In genomic region chr19:8149261-8150094, GRCh38 we compare ENCODE assay signal across 12 cellular contexts. TPM values are rescaled to one million over a fixed set of nuclear protein-coding genes. Genes with fewer than 3 reads are reported as not detected.
DNase-seq lines count a peak whose midpoint lies in the region; ATAC-seq, FAIRE-seq and TF ChIP-seq lines count a peak whose summit lies in the region.
"Had no signal": no experiment of that assay in that cellular context is flagged by ENCODE, and none has a peak within 500 bp of the region (broad histone marks: within the 10 kb centered on the region; RNA-seq: fewer than 3 reads in every experiment).

Gene FBN3 (minus strand): TSS chr19:8149592. CDS start chr19:8147480, 2,112 bp downstream.

- H3K4me1 Mint-ChIP-seq in activated naive CD8-positive, alpha-beta T cell treated with anti-CD3 and anti-CD28 coated beads, Interleukin-2, amount 10 ng/mL, durations not matched to agents 7 days and 5 days, result peaks cover under 1% of the 10 kb centered on the region
- peaks cover 10% of the 10 kb centered on the region for H3K4me1 Mint-ChIP-seq in memory B cell
- peaks cover 2% of the 10 kb centered on the region; the same call in 1 of the 2 replicates for H3K4me1 Mint-ChIP-seq in HFFc6 (ENCODE audit: low read depth)

- 0% methylated on average over 7 of the region's 72 CpGs for WGBS in HepG2 (ENCODE audit: low lambda C conversion rate)
- WGBS in right lobe of liver (ENCODE audit: insufficient coverage, low coverage, low lambda C conversion rate, missing lambda C conversion rate), result 6% methylated on average over 6 of the region's 72 CpGs

- no peak for ATAC-seq in HepG2
- no peak for ATAC-seq in right lobe of liver
- ATAC-seq in activated naive CD8-positive, alpha-beta T cell treated with anti-CD3 and anti-CD28 coated beads, Interleukin-2, amount 10 ng/mL, durations not matched to agents 7 days and 5 days (ENCODE audit: low read depth), result no peak
- ATAC-seq in memory B cell (ENCODE audit: low read depth), result peak; percentile 41
- ATAC-seq in HG03442 (IDR thresholded peaks at IDR 0.05; ENCODE audit: unreplicated experiment), result no peak
- ATAC-seq in HG03460 (IDR thresholded peaks at IDR 0.05; ENCODE audit: unreplicated experiment), result no peak

- intact Hi-C loops in HepG2 (cut with micrococcal nuclease; ENCODE audit: unreplicated experiment) (no loop called here), right lobe of liver (cut with DNase I) (loop anchor here in 1 of 2 donors (10.0 kb wide), 1 partner anchor 105 kb away; no protein-coding TSS in a partner anchor)

- POLR2A ChIA-PET in HepG2 (lab: Yijun Ruan, JAX), result interaction anchor here (0.8 to 0.9 kb wide), 2 partner anchors 39 to 205 kb away, joined by 3 read pairs; no protein-coding TSS in a partner anchor
- POLR2A ChIA-PET in activated naive CD8-positive, alpha-beta T cell treated with anti-CD3 and anti-CD28 coated beads, Interleukin-2, amount 10 ng/mL, durations not matched to agents 7 days and 5 days (lab: Charles Lee), result no interaction called here

- H3K36me3 ChIP-seq in HepG2 (replicated peaks in 1 of 2; ENCODE audit: control insufficient read depth in 1 of 2, insufficient read depth in 2 of 2, low read length in 2 of 2), result no peaks in the 10 kb centered on the region
- H3K36me3 ChIP-seq in right lobe of liver, result no peaks in the 10 kb centered on the region

- TF ChIP-seq RAD21 in HepG2 (CRISPR knock-in tag; IDR thresholded peaks at IDR 0.05), result no peak

- no peak for TF ChIP-seq EP300 in HepG2 (IDR thresholded peaks at IDR 0.05; ENCODE audit: low read depth in 2 of 2, low read length in 2 of 2)
- TF ChIP-seq EP300 in HepG2 (CRISPR knock-in tag; IDR thresholded peaks at IDR 0.05; ENCODE audit: borderline replicate concordance), result no peak

- H3K4me1 ChIP-seq in HepG2 (ENCODE audit: insufficient read depth, low read length), result peaks cover 70% of the 10 kb centered on the region
- no peaks in the 10 kb centered on the region for H3K4me1 ChIP-seq in right lobe of liver

- no peak for FAIRE-seq in HepG2 (lab: Jason Lieb, UNC)

- no peaks in the 10 kb centered on the region for H4K20me1 ChIP-seq in HepG2 (ENCODE audit: insufficient read depth, low read length)

- H3K4me3 Mint-ChIP-seq in activated naive CD8-positive, alpha-beta T cell treated with anti-CD3 and anti-CD28 coated beads, Interleukin-2, amount 10 ng/mL, durations not matched to agents 7 days and 5 days, result peak within 1 kb of the TSS; percentile 3
- H3K4me3 Mint-ChIP-seq in memory B cell, result peak within 1 kb of the TSS; percentile 56
- no peak within 1 kb of the TSS for H3K4me3 Mint-ChIP-seq in HFFc6
- H3K4me3 Mint-ChIP-seq: activated CD4-positive, alpha-beta T cell treated with anti-CD3 and anti-CD28 coated beads, Interleukin-2, amount 10 ng/mL, durations not matched to agents 7 days and 5 days had no signal

- no peaks in the 10 kb centered on the region for H3K9me3 Mint-ChIP-seq in activated naive CD8-positive, alpha-beta T cell treated with anti-CD3 and anti-CD28 coated beads, Interleukin-2, amount 10 ng/mL, durations not matched to agents 7 days and 5 days
- H3K9me3 Mint-ChIP-seq in memory B cell (no peaks in the 10 kb centered on the region), HFFc6 (no peaks in the 10 kb centered on the region)
- H3K9me3 Mint-ChIP-seq: activated CD4-positive, alpha-beta T cell treated with anti-CD3 and anti-CD28 coated beads, Interleukin-2, amount 10 ng/mL, durations not matched to agents 7 days and 5 days had no signal

- TF ChIP-seq CTCF in HepG2 (CRISPR knock-in tag; IDR thresholded peaks at IDR 0.05) (no peak), right lobe of liver (IDR thresholded peaks at IDR 0.05) (no peak), HFFc6 (IDR thresholded peaks at IDR 0.05) (no peak)

- H3K27ac ChIP-seq in HepG2 (ENCODE audit: extremely low read length, insufficient read depth, low read length) (peak within 1 kb of the TSS; percentile 6), right lobe of liver (no peak within 1 kb of the TSS)

- no peaks in the 10 kb centered on the region for H3K79me2 ChIP-seq in HepG2 (ENCODE audit: insufficient read depth, low read length)

- no peak within 1 kb of the TSS for H2AFZ ChIP-seq in HepG2 (ENCODE audit: low read length)

- DNase-seq in HepG2 (ENCODE audit: low spot score), result no peak
- DNase-seq in right lobe of liver, result no peak
- DNase-seq in activated naive CD8-positive, alpha-beta T cell treated with anti-CD3 and anti-CD28 coated beads, Interleukin-2, amount 10 ng/mL, durations not matched to agents 7 days and 5 days, result peak; percentile 42
- DNase-seq in memory B cell (ENCODE audit: low spot score in 2 of 2), result no peak
- DNase-seq in HT-29 (ENCODE audit: low spot score), result no peak
- no peak for DNase-seq in HFFc6
- DNase-seq: activated CD4-positive, alpha-beta T cell treated with anti-CD3 and anti-CD28 coated beads, Interleukin-2, amount 10 ng/mL, durations not matched to agents 7 days and 5 days; DMS 273 treated with DMSO at 0.1 percent for 48 hours; midbrain had no signal

- H3K27me3 Mint-ChIP-seq in activated naive CD8-positive, alpha-beta T cell treated with anti-CD3 and anti-CD28 coated beads, Interleukin-2, amount 10 ng/mL, durations not matched to agents 7 days and 5 days, result peaks cover 51% of the 10 kb centered on the region
- peaks cover 32% of the 10 kb centered on the region for H3K27me3 Mint-ChIP-seq in memory B cell
- H3K27me3 Mint-ChIP-seq in HFFc6 (ENCODE audit: insufficient read depth), result peaks cover 49% of the 10 kb centered on the region

- H3K9me3 ChIP-seq in HepG2 (ENCODE audit: low read length) (no peaks in the 10 kb centered on the region), right lobe of liver (no peaks in the 10 kb centered on the region)

- peaks cover 10 to 41% of the 10 kb centered on the region in 2 experiments; a peak in 4 of 5 replicates for H3K27me3 ChIP-seq in HepG2 (ENCODE audit: control insufficient read depth in 1 of 2, insufficient read depth in 2 of 2, low read length in 2 of 2)
- peaks cover 0 to 18% of the 10 kb centered on the region in 2 donors for H3K27me3 ChIP-seq in right lobe of liver

- H3K27ac Mint-ChIP-seq in activated naive CD8-positive, alpha-beta T cell treated with anti-CD3 and anti-CD28 coated beads, Interleukin-2, amount 10 ng/mL, durations not matched to agents 7 days and 5 days, result no peak within 1 kb of the TSS
- H3K27ac Mint-ChIP-seq in memory B cell (no peak within 1 kb of the TSS), HFFc6 (no peak within 1 kb of the TSS)
- H3K27ac Mint-ChIP-seq: activated CD4-positive, alpha-beta T cell treated with anti-CD3 and anti-CD28 coated beads, Interleukin-2, amount 10 ng/mL, durations not matched to agents 7 days and 5 days had no signal

- CTCF ChIA-PET in HepG2 (lab: Yijun Ruan, JAX; ENCODE audit: low intra/inter-chr PET ratio, low total read pairs), result no interaction called here

- H3K9ac ChIP-seq in HepG2 (ENCODE audit: insufficient read depth, low read depth, low read length), result no peak within 1 kb of the TSS

- TF ChIP-seq POLR2A in HepG2 (IDR thresholded peaks at IDR 0.05; ENCODE audit: insufficient read depth in 1 of 2, low read depth in 2 of 2, low read length in 2 of 2) (no peak), right lobe of liver (IDR thresholded peaks at IDR 0.05) (no peak)

- peak within 1 kb of the TSS; percentile 37 to 64 (median 47); a peak in 5 of 6 replicates for H3K4me3 ChIP-seq in HepG2 (replicated peaks in 1 of 3; ENCODE audit: insufficient read depth in 1 of 3, low read depth in 2 of 3, low read length in 3 of 3)
- H3K4me3 ChIP-seq in right lobe of liver, result no peak within 1 kb of the TSS

- H3K36me3 Mint-ChIP-seq in activated naive CD8-positive, alpha-beta T cell treated with anti-CD3 and anti-CD28 coated beads, Interleukin-2, amount 10 ng/mL, durations not matched to agents 7 days and 5 days, result no peaks in the 10 kb centered on the region
- H3K36me3 Mint-ChIP-seq in memory B cell (no peaks in the 10 kb centered on the region), HFFc6 (ENCODE audit: low read depth) (no peaks in the 10 kb centered on the region)

- H3K4me2 ChIP-seq in HepG2 (ENCODE audit: low read depth, low read length), result peak within 1 kb of the TSS; percentile 73

- BruUV-seq in HepG2 (replicated peaks; lab: Mats Ljungman, UMichigan), result no TSS peak

- in situ Hi-C loops in HepG2 (cut with HindIII; ENCODE audit: extremely low pct_ligation_motif_present, low pct_unique_long_range_greater_than_20kb), result no loop called here

TF ChIP-seq in HepG2, 621 proteins besides CTCF, POLR2A, EP300 and RAD21 (continues in another document):
- TF ChIP-seq IKZF4 (CRISPR knock-in tag; IDR thresholded peaks at IDR 0.05; ENCODE audit: borderline replicate concordance, low read depth, not compliant biosample characterization), result no peak

RNA-seq across cellular contexts. Expression of gene FBN3, which starts in this region (rescaled TPM):
- total RNA-seq in HepG2 (2016; rRNA removed; fragmentation: Illumina TruSeq; extraction: Trizol), result 0.20 TPM in 1 of 2 replicates, not detected in the other
- total RNA-seq in HepG2 (2016; cell fraction: cytosol; rRNA removed; fragmentation: Illumina TruSeq; extraction: Trizol; ENCODE audit: low read depth), result not detected in 2 replicates
- total RNA-seq in HepG2 (2016; cell fraction: insoluble cytoplasmic fraction; rRNA removed; fragmentation: Illumina TruSeq; extraction: Trizol), result 0.22 TPM in 1 of 2 replicates, not detected in the other
- total RNA-seq in HepG2 (2016; cell fraction: membrane; rRNA removed; fragmentation: Illumina TruSeq; extraction: Trizol), result not detected in 2 replicates
- total RNA-seq in HepG2 (2016; cell fraction: nucleus; rRNA removed; fragmentation: Illumina TruSeq; extraction: Trizol), result not detected in 2 replicates
- 1.3 and 2.4 TPM in 2 replicates for polyA plus RNA-seq in HepG2 (2011; rRNA removed)
- 0.23 and 0.86 TPM in 2 replicates for polyA plus RNA-seq in HepG2 (2011; cell fraction: cytosol; rRNA removed)
- polyA plus RNA-seq in HepG2 (2011; cell fraction: nucleus; rRNA removed), result 9.1 and 12.7 TPM in 2 replicates
- 0.59 and 1.1 TPM in 2 replicates for polyA plus RNA-seq in HepG2 (2012)
- not detected in 2 replicates for polyA plus RNA-seq in HepG2 (2016; cell fraction: cytosol; fragmentation: Illumina TruSeq; extraction: Trizol; ENCODE audit: low read depth)
- polyA plus RNA-seq in HepG2 (2016; cell fraction: insoluble cytoplasmic fraction; fragmentation: Illumina TruSeq; extraction: Trizol; ENCODE audit: low read depth), result not detected in 2 replicates
- not detected in 2 replicates for polyA plus RNA-seq in HepG2 (2016; cell fraction: membrane; fragmentation: Illumina TruSeq; extraction: Trizol; ENCODE audit: low read depth)
- polyA plus RNA-seq in HepG2 (2016; cell fraction: nucleus; fragmentation: Illumina TruSeq; extraction: Trizol; ENCODE audit: insufficient read depth, low read depth), result 0.04 TPM in 1 of 2 replicates, not detected in the other
- 0.05 and 0.24 TPM in 2 replicates for polyA minus RNA-seq in HepG2 (2011; rRNA and poly(A)+ RNA removed; ENCODE audit: low replicate concordance)
- polyA minus RNA-seq in HepG2 (2011; cell fraction: cytosol; rRNA and poly(A)+ RNA removed), result 1.1 TPM in 1 of 2 replicates, not detected in the other
- polyA minus RNA-seq in HepG2 (2011; cell fraction: nucleus; rRNA and poly(A)+ RNA removed), result 0.64 and 2.5 TPM in 2 replicates
- total RNA-seq in right lobe of liver, result under 1 TPM in 2 of 6 experiments, not detected in 4; 0.11 to 0.37 TPM
- under 1 TPM; 0.03 to 0.50 TPM for total RNA-seq in activated naive CD8-positive, alpha-beta T cell treated with anti-CD3 and anti-CD28 coated beads, Interleukin-2, amount 10 ng/mL, durations not matched to agents 7 days and 5 days
- total RNA-seq in HT-29 (2014; rRNA removed; shearing (Covaris generic)), result not detected in 2 replicates
- total RNA-seq in HFFc6 (2021; fragmentation: NEBNext Ultra II Directional; extraction: Animal tissue kit (Norgen Biotek cat#: 25700)), result not detected
- total RNA-seq: activated CD4-positive, alpha-beta T cell treated with anti-CD3 and anti-CD28 coated beads, Interleukin-2, amount 10 ng/mL, durations not matched to agents 7 days and 5 days; dermis microvascular lymphatic vessel endothelial cell had no signal

Comparison
In these comparisons a context has a peak if more than half of its experiments do, and no peak if none do; other contexts are left out.
1. H3K4me3 ChIP-seq: peak in HepG2 (3 of 3); none in right lobe of liver (0 of 3).
2. Peak in DNase-seq in activated naive CD8-positive, alpha-beta T cell treated with anti-CD3 and anti-CD28 coated beads, Interleukin-2, amount 10 ng/mL, durations not matched to agents 7 days and 5 days; RNA of the gene not detected or under 1 TPM.